Comparison of ENCODE assay signal across 26 cellular contexts in the genomic region with DNA sequence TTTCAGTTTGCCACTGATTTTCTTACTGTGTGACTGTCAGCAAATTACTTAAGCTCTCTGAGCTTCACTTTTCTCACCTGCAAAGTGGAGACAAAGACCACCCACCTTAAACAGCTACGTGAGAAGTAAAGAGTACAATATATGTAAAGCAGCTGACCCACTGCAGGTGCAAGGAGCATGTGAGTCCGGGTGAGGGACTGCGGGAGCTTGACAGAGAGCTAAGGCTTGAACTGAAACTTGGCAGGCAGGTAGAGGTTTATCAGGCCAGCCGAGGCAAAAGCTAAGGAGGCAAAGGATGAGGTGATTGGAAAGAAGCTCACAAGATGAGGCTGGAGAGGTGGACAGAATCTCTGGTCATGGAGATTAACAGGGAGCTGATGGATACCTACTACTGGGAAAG.
"Had no signal": no experiment of that assay in that cellular context is flagged by ENCODE, and none has a peak within 500 bp of the region (broad histone marks: within the 10 kb centered on the region; RNA-seq: fewer than 3 reads in every experiment).

No MANE protein-coding gene starts in this region.

- DNase-seq: activated CD4-positive, alpha-beta T cell treated with anti-CD3 and anti-CD28 coated beads, Interleukin-2, amount 10 ng/mL, durations not matched to agents 7 days and 5 days; activated CD8-positive, alpha-beta memory T cell treated with anti-CD3 and anti-CD28 coated beads, Interleukin-2, amount 50 U/mL, for 4 hours; activated gamma-delta T cell; activated T-cell treated with anti-CD3 and anti-CD28 coated beads, Interleukin-2, amount 50 U/mL, for 48 hours; amniotic stem cell; erythroblast; foreskin melanocyte; glutamatergic neuron; hippocampal formation; islet precursor cell; stimulated activated CD4-positive, alpha-beta T cell treated with anti-CD3 and anti-CD28 coated beads, Interleukin-4, amount 100 ng/mL, for 24 hours; stimulated activated naive CD4-positive, alpha-beta T cell; substantia nigra; tibial artery had no signal

- H3K36me3 Mint-ChIP-seq: mesothelial cell of epicardium had no signal

- H2AFZ ChIP-seq: parathyroid adenoma had no signal

- H3K4me1 ChIP-seq: parathyroid adenoma, vagina had no signal

- H3K36me3 ChIP-seq: tibial artery, vagina had no signal

- FAIRE-seq: endometrium had no signal

- H3K27ac ChIP-seq: body of pancreas, neutrophil, parathyroid adenoma, tibial artery, vagina had no signal

- H3K4me2 ChIP-seq: smooth muscle cell had no signal

- ATAC-seq: activated CD4-positive, CD25-positive, alpha-beta regulatory T cell treated with anti-CD3 and anti-CD28 coated beads, Interleukin-2, amount 50 U/mL, for 24 hours; activated naive CD4-positive, alpha-beta T cell treated with anti-CD3 and anti-CD28 coated beads, Interleukin-2, amount 50 U/mL, for 72 hours; body of pancreas; natural killer cell treated with Interleukin-12 subunit alpha and Interleukin-12 subunit beta and Interleukin-15 and Interleukin-18, amount 100 ng/mL, for 72 hours; sciatic nerve had no signal

- H3K9ac ChIP-seq: parathyroid adenoma had no signal

- H3K9me3 Mint-ChIP-seq: activated CD4-positive, alpha-beta T cell treated with anti-CD3 and anti-CD28 coated beads, Interleukin-2, amount 10 ng/mL, durations not matched to agents 7 days and 5 days; natural killer cell treated with Interleukin-12 subunit alpha and Interleukin-12 subunit beta and Interleukin-15 and Interleukin-18, amount 100 ng/mL, for 72 hours had no signal

- H3K27me3 ChIP-seq: body of pancreas, neutrophil, tibial artery, vagina had no signal

- H3K27ac Mint-ChIP-seq: activated CD4-positive, alpha-beta T cell treated with anti-CD3 and anti-CD28 coated beads, Interleukin-2, amount 10 ng/mL, durations not matched to agents 7 days and 5 days had no signal

- H3K4me3 Mint-ChIP-seq: activated CD4-positive, alpha-beta T cell treated with anti-CD3 and anti-CD28 coated beads, Interleukin-2, amount 10 ng/mL, durations not matched to agents 7 days and 5 days; mesothelial cell of epicardium; natural killer cell treated with Interleukin-12 subunit alpha and Interleukin-12 subunit beta and Interleukin-15 and Interleukin-18, amount 100 ng/mL, for 72 hours had no signal

- H3K27me3 Mint-ChIP-seq: activated CD4-positive, alpha-beta T cell treated with anti-CD3 and anti-CD28 coated beads, Interleukin-2, amount 10 ng/mL, durations not matched to agents 7 days and 5 days; natural killer cell treated with Interleukin-12 subunit alpha and Interleukin-12 subunit beta and Interleukin-15 and Interleukin-18, amount 100 ng/mL, for 72 hours had no signal

- H3K9me3 ChIP-seq: body of pancreas, neutrophil, tibial artery, vagina had no signal

- H3K4me3 ChIP-seq: body of pancreas, coronary artery, smooth muscle cell, tibial artery, vagina had no signal

- H3K79me2 ChIP-seq: parathyroid adenoma had no signal
